23 cellular contexts compared by ENCODE assay signal in the genomic region with DNA sequence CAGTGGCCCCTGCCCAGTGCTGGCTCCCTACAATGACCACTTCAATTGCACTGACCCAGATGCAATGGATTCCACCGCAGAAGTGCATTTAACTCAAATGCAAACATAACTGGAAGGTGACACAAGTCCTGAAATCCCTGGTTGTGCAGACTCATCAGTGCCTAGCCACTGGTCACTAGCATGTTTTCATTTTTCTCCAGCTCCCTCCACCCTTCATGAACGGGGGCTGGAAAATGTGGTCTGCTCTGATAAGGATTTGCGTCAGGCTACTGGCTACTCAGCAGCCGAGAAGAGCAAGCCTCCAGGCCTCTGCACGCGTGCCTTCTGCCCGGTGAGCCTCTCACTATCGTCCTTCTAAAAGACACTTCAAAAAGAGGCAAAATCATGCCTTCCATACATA. TPM values are rescaled to one million over a fixed set of nuclear protein-coding genes. Genes with fewer than 3 reads are reported as not detected.
DNase-seq lines count a peak whose midpoint lies in the region; ATAC-seq, FAIRE-seq and TF ChIP-seq lines count a peak whose summit lies in the region.
"Had no signal": no experiment of that assay in that cellular context is flagged by ENCODE, and none has a peak within 500 bp of the region (broad histone marks: within the 10 kb centered on the region; RNA-seq: fewer than 3 reads in every experiment).

No MANE protein-coding gene starts in this region.

- ATAC-seq in T-helper 17 cell (no peak), GM21786 (IDR thresholded peaks at IDR 0.05; ENCODE audit: unreplicated experiment) (no peak)
- ATAC-seq: heart right ventricle, mucosa of descending colon, psoas muscle had no signal

- H3K36me3 ChIP-seq in H1 (ENCODE audit: control insufficient read depth in 2 of 4, insufficient read depth in 4 of 4, low read length in 3 of 4): no peaks in the 10 kb centered on the region
- no peaks in the 10 kb centered on the region for H3K36me3 ChIP-seq in smooth muscle cell (ENCODE audit: low read depth)
- H3K36me3 ChIP-seq in CD4-positive, alpha-beta memory T cell (ENCODE audit: insufficient read depth, low read length): no peaks in the 10 kb centered on the region
- H3K36me3 ChIP-seq: adrenal gland, cardiac muscle cell, heart right ventricle, transverse colon had no signal

- intact Hi-C loops in CD4-positive, alpha-beta memory T cell (cut with micrococcal nuclease): no loop called here

- 0 out of 2 replicates have a peak overlapping the region, but pooled peaks have one; percentile 61 for H2BK15ac ChIP-seq in H1 (ENCODE audit: low read length)

- peaks cover 10% of the 10 kb centered on the region for H3K36me3 Mint-ChIP-seq in activated naive CD4-positive, alpha-beta T cell treated with anti-CD3 and anti-CD28 coated beads, Interleukin-2, amount 10 ng/mL, durations not matched to agents 7 days and 5 days
- no peaks in the 10 kb centered on the region for H3K36me3 Mint-ChIP-seq in T-helper 17 cell (ENCODE audit: low read depth)
- no peaks in the 10 kb centered on the region for H3K36me3 Mint-ChIP-seq in CD4-positive, alpha-beta memory T cell

- no peaks in the 10 kb centered on the region for H3K9me3 ChIP-seq in T-helper 17 cell (ENCODE audit: control insufficient read depth, low read length, poor library complexity, severe bottlenecking)
- no peaks in the 10 kb centered on the region for H3K9me3 ChIP-seq in H1 (ENCODE audit: insufficient read depth in 2 of 2, low read depth in 1 of 2, low read length in 1 of 2)
- no peaks in the 10 kb centered on the region for H3K9me3 ChIP-seq in smooth muscle cell (replicated peaks; ENCODE audit: low read depth)
- no peaks in the 10 kb centered on the region for H3K9me3 ChIP-seq in CD4-positive, alpha-beta memory T cell (ENCODE audit: control insufficient read depth in 1 of 2, low read length in 2 of 2)
- H3K9me3 ChIP-seq: adrenal gland, heart right ventricle, mucosa of descending colon, psoas muscle, transverse colon had no signal

- TF ChIP-seq CTCF in H1 (IDR thresholded peaks at IDR 0.05; ENCODE audit: control extremely low read depth in 1 of 3, insufficient read depth in 1 of 3, low read depth in 1 of 3, low read length in 3 of 3) (no peak), smooth muscle cell (IDR thresholded peaks at IDR 0.05; ENCODE audit: borderline replicate concordance, insufficient read depth, poor library complexity, severe bottlenecking) (no peak)

- peaks cover 14% of the 10 kb centered on the region for H3F3A ChIP-seq in smooth muscle cell (ENCODE audit: low read depth)

- H2BK12ac ChIP-seq in H1 (ENCODE audit: low read depth, low read length): peak overlapping the region; percentile 13; the same call in 1 of the 2 replicates

- peak overlapping the region; percentile 86; the same call in 1 of the 2 replicates for H2BK5ac ChIP-seq in H1 (ENCODE audit: low read depth, low read length)

- DNase-seq in activated naive CD4-positive, alpha-beta T cell treated with anti-CD3 and anti-CD28 coated beads, Interleukin-2, amount 10 ng/mL, durations not matched to agents 7 days and 5 days: no peak
- no peak for DNase-seq in activated naive CD4-positive, alpha-beta T cell (lab: John Stamatoyannopoulos, UW)
- no peak for DNase-seq in T-helper 17 cell
- no peak for DNase-seq in H1 (ENCODE audit: low read depth in 1 of 2, low spot score in 2 of 2)
- DNase-seq in smooth muscle cell (lab: John Stamatoyannopoulos, UW; ENCODE audit: unreplicated experiment): no peak
- DNase-seq in kidney glomerular epithelial cell (lab: John Stamatoyannopoulos, UW): no peak
- DNase-seq in CD4-positive, alpha-beta memory T cell: no peak
- DNase-seq: activated B cell treated with CpG ODN at 0.5 μM for 24 hours; adrenal gland; CD4-positive, alpha-beta T cell; DMS53; GOT3; heart right ventricle; mucosa of descending colon; psoas muscle; Right ventricle myocardium superior; stimulated activated CD4-positive, alpha-beta T cell treated with anti-CD3 and anti-CD28 coated beads, Interleukin-4, amount 100 ng/mL, for 1 hour; transverse colon had no signal

- H3K27me3 Mint-ChIP-seq in activated naive CD4-positive, alpha-beta T cell treated with anti-CD3 and anti-CD28 coated beads, Interleukin-2, amount 10 ng/mL, durations not matched to agents 7 days and 5 days: peaks cover 4% of the 10 kb centered on the region
- no peaks in the 10 kb centered on the region for H3K27me3 Mint-ChIP-seq in T-helper 17 cell
- H3K27me3 Mint-ChIP-seq in CD4-positive, alpha-beta memory T cell: peaks cover 1% of the 10 kb centered on the region in 2 donors
- H3K27me3 Mint-ChIP-seq: activated B cell treated with CpG ODN at 0.5 μM for 24 hours; CD4-positive, alpha-beta T cell; stimulated activated naive CD8-positive, alpha-beta T cell treated with anti-CD3 and anti-CD28 coated beads, Interleukin-15, Interleukin-2, amounts not matched to agents 100 ng/mL and 50 ng/mL, for 24 hours had no signal

- peak overlapping the region; percentile 95 for H3K27ac Mint-ChIP-seq in activated naive CD4-positive, alpha-beta T cell treated with anti-CD3 and anti-CD28 coated beads, Interleukin-2, amount 10 ng/mL, durations not matched to agents 7 days and 5 days
- H3K27ac Mint-ChIP-seq in T-helper 17 cell: peak overlapping the region; percentile 21
- peak overlapping the region in 1 of 7 donors; percentile 4 for H3K27ac Mint-ChIP-seq in CD4-positive, alpha-beta memory T cell
- H3K27ac Mint-ChIP-seq: activated B cell treated with CpG ODN at 0.5 μM for 24 hours had no signal

- H3K4me1 Mint-ChIP-seq in activated naive CD4-positive, alpha-beta T cell treated with anti-CD3 and anti-CD28 coated beads, Interleukin-2, amount 10 ng/mL, durations not matched to agents 7 days and 5 days: peaks cover 89% of the 10 kb centered on the region
- H3K4me1 Mint-ChIP-seq in T-helper 17 cell: peaks cover 30% of the 10 kb centered on the region
- peaks cover 9 to 30% (median 20%) of the 10 kb centered on the region in 4 donors for H3K4me1 Mint-ChIP-seq in CD4-positive, alpha-beta memory T cell

- H2BK120ac ChIP-seq in H1 (replicated peaks; ENCODE audit: low read depth, low read length): no peak overlapping the region

- 0 out of 2 replicates have a peak overlapping the region, but pooled peaks have one; percentile 5 for H3K27ac ChIP-seq in H1 (ENCODE audit: low read depth, low read length)
- peak overlapping the region; percentile 74 for H3K27ac ChIP-seq in smooth muscle cell (ENCODE audit: low read depth)
- no peak overlapping the region for H3K27ac ChIP-seq in CD4-positive, alpha-beta memory T cell (ENCODE audit: low read depth, low read length)
- H3K27ac ChIP-seq: adrenal gland, cardiac muscle cell, psoas muscle had no signal

- peak overlapping the region; percentile 87; the same call in 1 of the 2 replicates for H3K18ac ChIP-seq in H1 (ENCODE audit: extremely low read depth, low read length)

- H3K79me1 ChIP-seq in H1 (ENCODE audit: low read depth, low read length): no peaks in the 10 kb centered on the region

- H4K20me1 ChIP-seq in H1 (replicated peaks in 1 of 2; ENCODE audit: control insufficient read depth in 1 of 2, insufficient read depth in 2 of 2, low read length in 2 of 2): no peaks in the 10 kb centered on the region
- no peaks in the 10 kb centered on the region for H4K20me1 ChIP-seq in smooth muscle cell (ENCODE audit: low read depth)

- no peak overlapping the region for H3K14ac ChIP-seq in H1 (ENCODE audit: insufficient read length)

- no peak overlapping the region for H4K8ac ChIP-seq in H1 (ENCODE audit: extremely low read depth, insufficient read depth, low read length)

- no peak overlapping the region for H3K56ac ChIP-seq in H1 (replicated peaks; ENCODE audit: insufficient read length, low read depth, low read length)

- H3K23ac ChIP-seq in H1 (ENCODE audit: insufficient read length): no peak overlapping the region

- no peaks in the 10 kb centered on the region for H3K23me2 ChIP-seq in H1 (ENCODE audit: low read depth, low read length)

- CTCF ChIA-PET in activated naive CD4-positive, alpha-beta T cell treated with anti-CD3 and anti-CD28 coated beads, Interleukin-2, amount 10 ng/mL, durations not matched to agents 7 days and 5 days (lab: Charles Lee): interaction anchor here (1.2 to 2.0 kb wide), 2 partner anchors 12 to 26 kb away, joined by 3 to 5 read pairs; no protein-coding TSS in a partner anchor
- CTCF ChIA-PET in H1 (lab: Charles Lee; ENCODE audit: partially characterized antibody): interaction anchor here (0.6 to 3.2 kb wide), 5 partner anchors 13 to 45 kb away, joined by 3 to 14 read pairs (median 5); no protein-coding TSS in a partner anchor
- CTCF ChIA-PET in CD4-positive, alpha-beta memory T cell (lab: Charles Lee; ENCODE audit: partially characterized antibody): interaction anchor here (1.2 to 2.6 kb wide), 2 partner anchors 9 to 45 kb away, joined by 3 to 11 read pairs; no protein-coding TSS in a partner anchor

- peak overlapping the region; percentile 97 for H2BK20ac ChIP-seq in H1 (ENCODE audit: low read length)

- H3K4me2 ChIP-seq in H1 (ENCODE audit: insufficient read depth in 1 of 2, low read depth in 2 of 2, low read length in 2 of 2) (no peak overlapping the region), smooth muscle cell (peak overlapping the region; percentile 38)

- no peak for TF ChIP-seq RAD21 in H1 (IDR thresholded peaks at IDR 0.05 in 1 of 2, conservative IDR thresholded peaks at IDR 0.05 in 1 of 2; ENCODE audit: low read depth in 2 of 2, low read length in 2 of 2)

- no peak overlapping the region for H3K4me3 ChIP-seq in H1 (ENCODE audit: extremely low read depth in 1 of 4, insufficient read depth in 2 of 4, low read depth in 3 of 4, low read length in 4 of 4)
- H3K4me3 ChIP-seq in smooth muscle cell: no peak overlapping the region
- H3K4me3 ChIP-seq in CD4-positive, alpha-beta memory T cell (ENCODE audit: low read length in 2 of 2): no peak overlapping the region
- H3K4me3 ChIP-seq: adrenal gland, cardiac muscle cell, mucosa of descending colon, psoas muscle, skin epidermis, transverse colon had no signal

- H3K27me3 ChIP-seq in H1 (replicated peaks in 1 of 4; ENCODE audit: control insufficient read depth in 3 of 4, extremely low read depth in 1 of 4, insufficient read depth in 3 of 4, low read length in 3 of 4) (no peaks in the 10 kb centered on the region), smooth muscle cell (ENCODE audit: low read depth) (no peaks in the 10 kb centered on the region)
- H3K27me3 ChIP-seq in CD4-positive, alpha-beta memory T cell (ENCODE audit: insufficient read depth, low read length): no peaks in the 10 kb centered on the region
- H3K27me3 ChIP-seq: adrenal gland, cardiac muscle cell, heart right ventricle, transverse colon had no signal

- H3K4me3 Mint-ChIP-seq in activated naive CD4-positive, alpha-beta T cell treated with anti-CD3 and anti-CD28 coated beads, Interleukin-2, amount 10 ng/mL, durations not matched to agents 7 days and 5 days: peak overlapping the region; percentile 86
- H3K4me3 Mint-ChIP-seq in T-helper 17 cell: peak overlapping the region; percentile 33
- H3K4me3 Mint-ChIP-seq in CD4-positive, alpha-beta memory T cell: no peak overlapping the region
- H3K4me3 Mint-ChIP-seq: activated B cell treated with CpG ODN at 0.5 μM for 24 hours; CD4-positive, alpha-beta T cell; neural crest cell had no signal

- no peak overlapping the region for H3K9ac ChIP-seq in H1 (replicated peaks in 1 of 4; ENCODE audit: extremely low read depth in 1 of 4, low read depth in 3 of 4, low read length in 3 of 4)
- H3K9ac ChIP-seq in smooth muscle cell (ENCODE audit: low read depth): no peak overlapping the region

- H2AFZ ChIP-seq in H1 (ENCODE audit: low read length) (no peak overlapping the region), smooth muscle cell (ENCODE audit: low read depth) (no peak overlapping the region)

- H3K4me1 ChIP-seq in H1 (replicated peaks in 1 of 4; ENCODE audit: control insufficient read depth in 3 of 4, insufficient read depth in 4 of 4, low read length in 3 of 4) (peaks cover 6 to 21% (median 18%) of the 10 kb centered on the region in 4 experiments), smooth muscle cell (ENCODE audit: low read depth) (peaks cover 16% of the 10 kb centered on the region)
- peaks cover 33% of the 10 kb centered on the region for H3K4me1 ChIP-seq in CD4-positive, alpha-beta memory T cell (ENCODE audit: insufficient read depth, low read length)
- H3K4me1 ChIP-seq: psoas muscle had no signal

- no peaks in the 10 kb centered on the region for H3K9me3 Mint-ChIP-seq in activated naive CD4-positive, alpha-beta T cell treated with anti-CD3 and anti-CD28 coated beads, Interleukin-2, amount 10 ng/mL, durations not matched to agents 7 days and 5 days
- H3K9me3 Mint-ChIP-seq in CD4-positive, alpha-beta memory T cell: no peaks in the 10 kb centered on the region
- H3K9me3 Mint-ChIP-seq: activated B cell treated with CpG ODN at 0.5 μM for 24 hours; CD4-positive, alpha-beta T cell; neural crest cell; stimulated activated naive CD8-positive, alpha-beta T cell treated with anti-CD3 and anti-CD28 coated beads, Interleukin-15, Interleukin-2, amounts not matched to agents 100 ng/mL and 50 ng/mL, for 24 hours had no signal

- no peak overlapping the region for H4K5ac ChIP-seq in H1 (ENCODE audit: insufficient read length, low read depth, low read length)

- no peak for TF ChIP-seq EP300 in H1 (IDR thresholded peaks at IDR 0.05; ENCODE audit: borderline replicate concordance in 1 of 2, low read depth in 2 of 2, low read length in 2 of 2)

- no peak for FAIRE-seq in H1 (lab: Jason Lieb, UNC)

- no peak for TF ChIP-seq POLR2A in H1 (IDR thresholded peaks at IDR 0.05; ENCODE audit: control extremely low read depth in 1 of 2, low read depth in 2 of 2, low read length in 2 of 2)

- no peak overlapping the region for H2AK5ac ChIP-seq in H1 (ENCODE audit: low read depth, low read length)

- peak overlapping the region; percentile 4 for H4K91ac ChIP-seq in H1 (replicated peaks; ENCODE audit: insufficient read length, low read length)

- H3K4ac ChIP-seq in H1 (replicated peaks; ENCODE audit: insufficient read length, low read depth, low read length): no peak overlapping the region

- H3K79me2 ChIP-seq in H1 (ENCODE audit: control insufficient read depth in 1 of 2, insufficient read depth in 2 of 2, low read length in 2 of 2) (no peaks in the 10 kb centered on the region), smooth muscle cell (ENCODE audit: low read depth) (no peaks in the 10 kb centered on the region)

- POLR2A ChIA-PET in H1 (lab: Charles Lee; ENCODE audit: partially characterized antibody): interaction anchor here (1.1 to 1.4 kb wide), 3 partner anchors 17 to 28 kb away, joined by 3 read pairs; no protein-coding TSS in a partner anchor
- POLR2A ChIA-PET in CD4-positive, alpha-beta memory T cell (lab: Charles Lee; ENCODE audit: partially characterized antibody): no interaction called here

- WGBS in H1 (ENCODE audit: extremely low coverage in 1 of 2, insufficient coverage in 1 of 2, insufficient read length in 1 of 2, insufficient replicate concordance in 2 of 2, low coverage in 1 of 2, low lambda C conversion rate in 2 of 2, missing lambda C conversion rate in 1 of 2), 2 experiments: 85% methylated on average over 8 of the region's 8 CpGs; no CpG with 5 or more reads in 1 of the 2 experiments
- WGBS in smooth muscle cell (ENCODE audit: low lambda C conversion rate): 12% methylated on average over 8 of the region's 8 CpGs

RNA-seq across cellular contexts. Expression of a gene that starts 27.4 kb away (rescaled TPM):
- 100 to 1,000 TPM; 133 to 260 TPM for total RNA-seq in T-helper 17 cell
- total RNA-seq in H1 (2021; fragmentation: NEBNext Ultra II Directional; extraction: Animal tissue kit (Norgen Biotek cat#: 25700)): 28.0 and 32.1 TPM in 2 replicates
- polyA plus RNA-seq in H1 (2011; rRNA removed): 15.8 and 22.5 TPM in 2 replicates
- polyA plus RNA-seq in H1 (2011; cell fraction: cytosol; rRNA removed): 14.1 TPM
- 23.4 TPM for polyA plus RNA-seq in H1 (2011; cell fraction: nucleus; rRNA removed)
- 14.0 to 24.5 TPM (median 23.1 TPM) in 4 replicates for polyA plus RNA-seq in H1 (2012, experiment 1 of 2)
- polyA plus RNA-seq in H1 (2012, experiment 2 of 2): 21.8 TPM
- 25.4 TPM for polyA plus RNA-seq in H1 (2013, experiment 1 of 2)
- 27.3 TPM for polyA plus RNA-seq in H1 (2013, experiment 2 of 2)
- polyA minus RNA-seq in H1 (2011; rRNA and poly(A)+ RNA removed): 14.0 and 17.4 TPM in 2 replicates
- 17.1 TPM for polyA minus RNA-seq in H1 (2011; cell fraction: cytosol; rRNA and poly(A)+ RNA removed)
- polyA minus RNA-seq in H1 (2011; cell fraction: nucleus; rRNA and poly(A)+ RNA removed): 12.8 TPM
- 52.5 and 66.0 TPM in 2 replicates for total RNA-seq in smooth muscle cell
- polyA plus RNA-seq in smooth muscle cell: 113 and 121 TPM in 2 replicates
- total RNA-seq in CD4-positive, alpha-beta memory T cell: 10 to 100 TPM; 37.2 to 40.3 TPM
- 10 to 100 TPM in 1 of 2 donors, 1 to 10 TPM in 1; 1.6 to 11.6 TPM for polyA plus RNA-seq in CD4-positive, alpha-beta memory T cell

RNA-seq across cellular contexts. Expression of a gene that starts 43.4 kb away (rescaled TPM):
- total RNA-seq in T-helper 17 cell: 10 to 100 TPM in 1 of 2 donors, 1 to 10 TPM in 1; 6.0 to 12.7 TPM
- 6.8 and 8.6 TPM in 2 replicates for total RNA-seq in H1 (2021; fragmentation: NEBNext Ultra II Directional; extraction: Animal tissue kit (Norgen Biotek cat#: 25700))
- polyA plus RNA-seq in H1 (2011; rRNA removed): 8.5 and 10.9 TPM in 2 replicates
- polyA plus RNA-seq in H1 (2011; cell fraction: cytosol; rRNA removed): 9.5 TPM
- polyA plus RNA-seq in H1 (2011; cell fraction: nucleus; rRNA removed): 42.5 TPM
- 4.2 to 9.7 TPM (median 8.0 TPM) in 4 replicates for polyA plus RNA-seq in H1 (2012, experiment 1 of 2)
- polyA plus RNA-seq in H1 (2012, experiment 2 of 2): 6.3 TPM
- polyA plus RNA-seq in H1 (2013, experiment 1 of 2): 3.9 TPM
- polyA plus RNA-seq in H1 (2013, experiment 2 of 2): 3.0 TPM
- 7.4 and 8.6 TPM in 2 replicates for polyA minus RNA-seq in H1 (2011; rRNA and poly(A)+ RNA removed)
- polyA minus RNA-seq in H1 (2011; cell fraction: cytosol; rRNA and poly(A)+ RNA removed): 9.8 TPM
- polyA minus RNA-seq in H1 (2011; cell fraction: nucleus; rRNA and poly(A)+ RNA removed): 18.5 TPM
- 4.9 and 6.3 TPM in 2 replicates for total RNA-seq in smooth muscle cell
- 6.2 and 8.2 TPM in 2 replicates for polyA plus RNA-seq in smooth muscle cell
- 1 to 10 TPM; 2.3 to 3.0 TPM for total RNA-seq in CD4-positive, alpha-beta memory T cell
- polyA plus RNA-seq in CD4-positive, alpha-beta memory T cell: not detected

Comparison
In these comparisons a context has a peak if more than half of its experiments do, and no peak if none do; other contexts are left out.
1. H3K4me3 Mint-ChIP-seq: peak in activated naive CD4-positive, alpha-beta T cell treated with anti-CD3 and anti-CD28 coated beads, Interleukin-2, amount 10 ng/mL, durations not matched to agents 7 days and 5 days (single experiment) and T-helper 17 cell (single experiment); none in CD4-positive, alpha-beta memory T cell (0 of 8).